Comparison of ENCODE assay signal across 19 cellular contexts in the genomic region with DNA sequence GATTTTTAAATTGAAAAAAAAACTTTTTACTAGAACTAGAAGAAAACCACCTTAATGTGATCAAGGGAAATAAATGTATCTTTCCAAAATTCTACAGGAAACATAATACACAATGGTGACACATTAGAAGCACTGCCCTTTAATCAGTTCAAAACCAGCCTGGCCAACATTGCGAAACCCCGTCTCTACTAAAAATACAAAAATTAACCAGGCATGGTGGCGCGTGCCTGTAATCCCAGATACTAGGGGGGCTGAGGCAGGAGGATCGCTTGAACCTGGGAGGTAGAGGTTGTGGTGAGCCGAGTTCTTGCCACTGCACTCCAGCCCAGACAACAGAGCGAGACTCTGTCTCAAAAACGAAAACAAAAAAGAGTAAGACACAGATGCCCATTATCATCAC.
DNase-seq lines count a peak whose midpoint lies in the region; ATAC-seq, FAIRE-seq and TF ChIP-seq lines count a peak whose summit lies in the region.
"Had no signal": no experiment of that assay in that cellular context is flagged by ENCODE, and none has a peak within 500 bp of the region (broad histone marks: within the 10 kb centered on the region; RNA-seq: fewer than 3 reads in every experiment).

No MANE protein-coding gene starts in this region.

- POLR2A ChIA-PET in A549 (lab: Yijun Ruan, JAX) = no interaction called here

- H2BK5ac ChIP-seq in mesendoderm (ENCODE audit: low read length) = no peak overlapping the region

- H3K4me3 ChIP-seq in A549 (no peak overlapping the region), GM23338 (no peak overlapping the region), HAP-1 (no peak overlapping the region), mesendoderm (ENCODE audit: low read length) (no peak overlapping the region)

- no peak for TF ChIP-seq RAD21 in A549 (conservative IDR thresholded peaks at IDR 0.05 in 1 of 2, IDR thresholded peaks at IDR 0.05 in 1 of 2)
- TF ChIP-seq RAD21 in Ishikawa (IDR thresholded peaks at IDR 0.05; ENCODE audit: low read depth) = no peak

- H2BK15ac ChIP-seq in mesendoderm (replicated peaks; ENCODE audit: low read depth) = no peak overlapping the region

- no peak overlapping the region for H2AK5ac ChIP-seq in mesendoderm (ENCODE audit: low read length)

- H4K20me1 ChIP-seq in GM23338 (replicated peaks; ENCODE audit: insufficient read depth) = no peaks in the 10 kb centered on the region

- in situ Hi-C loops in HAP-1 (cut with MboI; ENCODE audit: low sequenced_read_pairs) = no loop called here

- no peaks in the 10 kb centered on the region for H3F3A ChIP-seq in GM23338 (replicated peaks; ENCODE audit: low read depth)

- no peak overlapping the region for H2AFZ ChIP-seq in GM23338

- H3K9me3 ChIP-seq in A549 (no peaks in the 10 kb centered on the region), HAP-1 (no peaks in the 10 kb centered on the region)
- H3K9me3 ChIP-seq: Caco-2 had no signal

- no peaks in the 10 kb centered on the region for H3K79me1 ChIP-seq in mesendoderm (ENCODE audit: low read length)

- no peak overlapping the region for H3K27ac ChIP-seq in A549
- no peak overlapping the region for H3K27ac ChIP-seq in GM23338 (ENCODE audit: low read depth)
- H3K27ac ChIP-seq in mesendoderm (ENCODE audit: low read depth, low read length) = no peak overlapping the region
- H3K27ac ChIP-seq: C4-2B had no signal

- H3K4me1 ChIP-seq in A549 (peaks cover 14% of the 10 kb centered on the region), GM23338 (ENCODE audit: insufficient read depth) (peaks cover 12% of the 10 kb centered on the region; the same call in 1 of the 2 replicates), HAP-1 (no peaks in the 10 kb centered on the region), mesendoderm (ENCODE audit: control insufficient read depth, low read depth, low read length) (no peaks in the 10 kb centered on the region)
- H3K4me1 ChIP-seq: Caco-2 had no signal

- H3K27me3 ChIP-seq in GM23338 (ENCODE audit: insufficient read depth) (no peaks in the 10 kb centered on the region), HAP-1 (ENCODE audit: low read depth) (no peaks in the 10 kb centered on the region), mesendoderm (ENCODE audit: insufficient read depth, low read length, poor library complexity) (no peaks in the 10 kb centered on the region)

- H3K9me2 ChIP-seq in GM23338 (ENCODE audit: insufficient read depth) = 0 out of 2 replicates have a peak, but pooled peaks cover 6% of the 10 kb centered on the region

- no peak for DNase-seq in A549 (ENCODE audit: low read depth in 1 of 2, low spot score in 1 of 2)
- no peak for DNase-seq in GM23338 (ENCODE audit: low spot score)
- no peak for DNase-seq in nephron progenitor cell
- no peak for DNase-seq in HAP-1 (ENCODE audit: low spot score in 2 of 2)
- no peak for DNase-seq in mesendoderm
- DNase-seq: AML-193; Caco-2; CD4-positive, alpha-beta T cell; GOT3; HCEC 1CT; HFFc6 had no signal

- ATAC-seq in A549 = no peak
- ATAC-seq in GM23338 = no peak
- no peak for ATAC-seq in GM18858 (IDR thresholded peaks at IDR 0.05; ENCODE audit: unreplicated experiment)

- H4K5ac ChIP-seq in mesendoderm (ENCODE audit: low read length) = no peak overlapping the region

- no peaks in the 10 kb centered on the region for H3K36me3 ChIP-seq in GM23338 (ENCODE audit: insufficient read depth)
- no peaks in the 10 kb centered on the region for H3K36me3 ChIP-seq in HAP-1 (replicated peaks)
- no peaks in the 10 kb centered on the region for H3K36me3 ChIP-seq in mesendoderm (ENCODE audit: control insufficient read depth, insufficient read depth, low read length)

- H3K36me3 Mint-ChIP-seq in GM23338 (ENCODE audit: low read depth) = peaks cover under 1% of the 10 kb centered on the region; the same call in 2 of the 3 replicates
- H3K36me3 Mint-ChIP-seq in nephron progenitor cell (ENCODE audit: low read depth) = peaks cover 25% of the 10 kb centered on the region

- H3K4me3 Mint-ChIP-seq in GM23338 (no peak overlapping the region), nephron progenitor cell (no peak overlapping the region)
- H3K4me3 Mint-ChIP-seq: CD4-positive, alpha-beta T cell; HFFc6 had no signal

- no peaks in the 10 kb centered on the region for H3K27me3 Mint-ChIP-seq in GM23338 (ENCODE audit: insufficient read depth, low read depth, poor library complexity)
- no peaks in the 10 kb centered on the region for H3K27me3 Mint-ChIP-seq in nephron progenitor cell (ENCODE audit: low read depth, poor library complexity)
- H3K27me3 Mint-ChIP-seq: CD4-positive, alpha-beta T cell had no signal

- H3K27ac Mint-ChIP-seq in GM23338 (peak overlapping the region; percentile 29; the same call in 1 of the 2 replicates), nephron progenitor cell (peak overlapping the region; percentile 71)
- H3K27ac Mint-ChIP-seq: CD4-positive, alpha-beta T cell; HFFc6 had no signal

- no peak overlapping the region for H3K56ac ChIP-seq in mesendoderm (ENCODE audit: low read length)

- no peak overlapping the region for H4K8ac ChIP-seq in mesendoderm (ENCODE audit: low read depth, low read length)

- H3K4me2 ChIP-seq in A549 (no peak overlapping the region), GM23338 (no peak overlapping the region), mesendoderm (ENCODE audit: low read length) (no peak overlapping the region)

- no peak overlapping the region for H3K9ac ChIP-seq in mesendoderm (ENCODE audit: low read length)

- TF ChIP-seq EP300 in A549 (IDR thresholded peaks at IDR 0.05) (no peak), Ishikawa (IDR thresholded peaks at IDR 0.05; ENCODE audit: borderline replicate concordance) (no peak)

- H3K18ac ChIP-seq in mesendoderm (ENCODE audit: low read length) = no peak overlapping the region

- CTCF ChIA-PET in A549 (lab: Yijun Ruan, JAX) = no interaction called here

- H3K4me1 Mint-ChIP-seq in GM23338 = peaks cover 19% of the 10 kb centered on the region
- no peaks in the 10 kb centered on the region for H3K4me1 Mint-ChIP-seq in nephron progenitor cell

- H3K9me3 Mint-ChIP-seq in GM23338 (no peaks in the 10 kb centered on the region), nephron progenitor cell (peaks cover 22% of the 10 kb centered on the region)
- H3K9me3 Mint-ChIP-seq: CD4-positive, alpha-beta T cell; HFFc6 had no signal

- peaks cover 6% of the 10 kb centered on the region; the same call in 1 of the 2 replicates for H3K79me2 ChIP-seq in GM23338 (replicated peaks; ENCODE audit: insufficient read depth)
- no peaks in the 10 kb centered on the region for H3K79me2 ChIP-seq in mesendoderm (ENCODE audit: control insufficient read depth, insufficient read depth, low read length)

- H3K4ac ChIP-seq in mesendoderm (ENCODE audit: low read depth, low read length) = no peak overlapping the region

- TF ChIP-seq CTCF in A549 (IDR thresholded peaks at IDR 0.05) = no peak
- TF ChIP-seq CTCF in GM23338 (conservative IDR thresholded peaks at IDR 0.05; ENCODE audit: low read depth in 2 of 2) = no peak
- TF ChIP-seq CTCF in nephron progenitor cell (IDR thresholded peaks at IDR 0.05) = no peak

- no peak for TF ChIP-seq POLR2A in A549 (IDR thresholded peaks at IDR 0.05; ENCODE audit: low read length)

- H3K23ac ChIP-seq in mesendoderm (ENCODE audit: low read length) = no peak overlapping the region

- FAIRE-seq in A549 (lab: Jason Lieb, UNC) = no peak
- FAIRE-seq: A204.1, D721Med, G401.6, GM12891, HTR-8/SVneo had no signal

- 93% methylated on average over 8 of the region's 8 CpGs for WGBS in A549 (ENCODE audit: missing lambda C conversion rate)
- WGBS in mesendoderm (ENCODE audit: extremely low coverage, insufficient coverage, low lambda C conversion rate) = no CpG with 5 or more reads among the region's 8 CpGs

- no peak overlapping the region for H2BK120ac ChIP-seq in mesendoderm (ENCODE audit: low read depth, low read length)

TF ChIP-seq in A549, 52 proteins besides CTCF, POLR2A, EP300 and RAD21 (continues in another document):
- peak; percentile 26 to 74; a peak in 3 of 4 replicates for TF ChIP-seq CEBPB (IDR thresholded peaks at IDR 0.05)
- no peak for TF ChIP-seq TFCP2L1 (CRISPR knock-in tag; IDR thresholded peaks at IDR 0.05)
- no peak for TF ChIP-seq NFE2L2 (conservative IDR thresholded peaks at IDR 0.05; ENCODE audit: low read length)
- no peak for TF ChIP-seq SREBF2 (IDR thresholded peaks at IDR 0.05)
- no peak for TF ChIP-seq HES2 (IDR thresholded peaks at IDR 0.05)
- TF ChIP-seq ZSCAN20 (CRISPR knock-in tag; IDR thresholded peaks at IDR 0.05) = no peak

TF ChIP-seq in GM23338, 12 proteins besides CTCF, POLR2A, EP300 and RAD21:
- no peak for TF ChIP-seq ETS1 (IDR thresholded peaks at IDR 0.05)
TF ChIP-seq in GM23338: peak in this region for 0.

TF ChIP-seq in Ishikawa, 13 proteins besides CTCF, POLR2A, EP300 and RAD21:
- TF ChIP-seq FOXM1 (IDR thresholded peaks at IDR 0.05; ENCODE audit: borderline replicate concordance, low read depth) = no peak
- TF ChIP-seq TCF12 (IDR thresholded peaks at IDR 0.05; ENCODE audit: low read depth) = no peak
- no peak for TF ChIP-seq EGR1 (IDR thresholded peaks at IDR 0.05)
- TF ChIP-seq, protein P1, sequence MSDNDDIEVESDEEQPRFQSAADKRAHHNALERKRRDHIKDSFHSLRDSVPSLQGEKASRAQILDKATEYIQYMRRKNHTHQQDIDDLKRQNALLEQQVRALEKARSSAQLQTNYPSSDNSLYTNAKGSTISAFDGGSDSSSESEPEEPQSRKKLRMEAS (IDR thresholded peaks at IDR 0.05) = no peak
- no peak for TF ChIP-seq USF1 (IDR thresholded peaks at IDR 0.05)
- no peak for TF ChIP-seq TEAD4 (IDR thresholded peaks at IDR 0.05)
- TF ChIP-seq CEBPB (IDR thresholded peaks at IDR 0.05) = 0 out of 2 replicates have a peak, but pooled peaks have one; percentile 9
